Comparison of ENCODE assay signal across 16 cellular contexts in the genomic region with DNA sequence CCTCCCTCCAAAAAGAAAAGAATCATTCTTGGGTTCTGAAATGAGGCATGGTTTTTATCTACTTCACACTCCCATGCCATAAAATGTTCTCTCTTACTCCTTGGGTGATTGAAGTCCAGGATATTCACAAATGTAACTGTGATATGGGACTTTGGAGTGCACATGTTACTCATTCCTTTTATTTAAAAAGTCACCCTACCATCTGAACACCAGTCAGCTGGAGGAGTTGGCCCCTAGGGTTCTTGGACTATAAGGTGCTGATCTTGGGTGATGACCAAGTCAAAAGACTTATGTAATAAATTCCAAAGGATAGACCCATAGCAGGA.
DNase-seq lines count a peak whose midpoint lies in the region; ATAC-seq and TF ChIP-seq lines count a peak whose summit lies in the region.
"Had no signal": no experiment of that assay in that cellular context is flagged by ENCODE, and none has a peak within 500 bp of the region (broad histone marks: within the 10 kb centered on the region; RNA-seq: fewer than 3 reads in every experiment).

No MANE protein-coding gene starts in this region.

- H3K27ac ChIP-seq in mucosa of rectum (ENCODE audit: low read depth in 2 of 2, low read length in 2 of 2) = peak overlapping the region; percentile 84 to 85
- peak overlapping the region; percentile 72 to 79 (median 78) for H3K27ac ChIP-seq in transverse colon
- H3K27ac ChIP-seq: left ventricle myocardium inferior had no signal

- H3K27me3 ChIP-seq in mucosa of rectum (ENCODE audit: control insufficient read depth in 2 of 2, insufficient read depth in 2 of 2, low read length in 2 of 2) (no peaks in the 10 kb centered on the region), transverse colon (no peaks in the 10 kb centered on the region)

- peaks cover 15 to 21% of the 10 kb centered on the region in 2 donors for H3K36me3 ChIP-seq in mucosa of rectum (ENCODE audit: control insufficient read depth in 2 of 2, insufficient read depth in 2 of 2, low read length in 2 of 2)
- peaks cover 0 to 5% (median 0%) of the 10 kb centered on the region in 4 donors for H3K36me3 ChIP-seq in transverse colon
- H3K36me3 ChIP-seq: left ventricle myocardium inferior had no signal

- H3K4me1 Mint-ChIP-seq in activated T-cell treated with anti-CD3 and anti-CD28 coated beads, Interleukin-2, amount 50 U/mL, for 24 hours (ENCODE audit: low read depth) = peaks cover 13% of the 10 kb centered on the region
- H3K4me1 Mint-ChIP-seq in central memory CD8-positive, alpha-beta T cell = peaks cover 12% of the 10 kb centered on the region

- in situ Hi-C loops in transverse colon (cut with MboI; ENCODE audit: low pct_ligation_motif_present in 1 of 4, low pct_unique_long_range_greater_than_20kb in 1 of 4, low sequenced_read_pairs in 3 of 4) = no loop called here

- H3K9me3 ChIP-seq in mucosa of rectum (ENCODE audit: control insufficient read depth in 2 of 2, low read length in 2 of 2) (no peaks in the 10 kb centered on the region), transverse colon (no peaks in the 10 kb centered on the region)
- H3K9me3 ChIP-seq: left ventricle myocardium inferior had no signal

- no peak for ATAC-seq in central memory CD8-positive, alpha-beta T cell (replicated peaks; ENCODE audit: extremely low read depth, poor library complexity, severe bottlenecking)
- no peak for ATAC-seq in SK-N-SH treated with all-trans-retinoic acid at 6 μM for 48 hours

- intact Hi-C loops in transverse colon (cut with DNase I; ENCODE audit: low total_unique reads) = loop anchor here (10.0 kb wide), 1 partner anchor 88 kb away; no protein-coding TSS in a partner anchor

- no peak for TF ChIP-seq POLR2A in transverse colon (IDR thresholded peaks at IDR 0.05)

- no peak for DNase-seq in activated T-cell treated with anti-CD3 and anti-CD28 coated beads, Interleukin-2, amount 50 U/mL, for 24 hours
- no peak for DNase-seq in activated T-cell treated with anti-CD3 and anti-CD28 coated beads, Interleukin-2, amount 50 U/mL, for 48 hours
- DNase-seq in central memory CD8-positive, alpha-beta T cell (ENCODE audit: low spot score in 2 of 2) = no peak
- DNase-seq in transverse colon (no peak), SHP77 (lab: John Stamatoyannopoulos, UW) (no peak), HPDE6-E6E7 (ENCODE audit: extremely low spot score) (no peak)
- DNase-seq: activated CD4-positive, alpha-beta T cell treated with anti-CD3 and anti-CD28 coated beads for 48 hours; COR-L47; dermis blood vessel endothelial cell; HCEC 1CT; KBM-7; left ventricle myocardium inferior; NCI-H1105; stimulated activated naive CD4-positive, alpha-beta T cell had no signal

- TF ChIP-seq EP300 in transverse colon (IDR thresholded peaks at IDR 0.05; ENCODE audit: low read depth) = no peak

- no peaks in the 10 kb centered on the region for H3K27me3 Mint-ChIP-seq in activated T-cell treated with anti-CD3 and anti-CD28 coated beads, Interleukin-2, amount 50 U/mL, for 24 hours
- no peaks in the 10 kb centered on the region for H3K27me3 Mint-ChIP-seq in central memory CD8-positive, alpha-beta T cell

- peaks cover 93% of the 10 kb centered on the region for H3K36me3 Mint-ChIP-seq in activated T-cell treated with anti-CD3 and anti-CD28 coated beads, Interleukin-2, amount 50 U/mL, for 24 hours (ENCODE audit: low read depth)
- H3K36me3 Mint-ChIP-seq in central memory CD8-positive, alpha-beta T cell (ENCODE audit: insufficient read depth) = peaks cover 59% of the 10 kb centered on the region

- TF ChIP-seq CTCF in transverse colon (IDR thresholded peaks at IDR 0.05) = no peak

- no peak overlapping the region for H3K9ac ChIP-seq in mucosa of rectum (ENCODE audit: low read depth in 1 of 2, low read length in 2 of 2)

- H3K4me3 ChIP-seq in mucosa of rectum (ENCODE audit: low read length in 2 of 2) (no peak overlapping the region), transverse colon (no peak overlapping the region)
- H3K4me3 ChIP-seq: left ventricle myocardium inferior had no signal

- no peak overlapping the region for H3K4me3 Mint-ChIP-seq in activated T-cell treated with anti-CD3 and anti-CD28 coated beads, Interleukin-2, amount 50 U/mL, for 24 hours
- H3K4me3 Mint-ChIP-seq in central memory CD8-positive, alpha-beta T cell = no peak overlapping the region

- H3K27ac Mint-ChIP-seq in activated T-cell treated with anti-CD3 and anti-CD28 coated beads, Interleukin-2, amount 50 U/mL, for 24 hours = peak overlapping the region; percentile 68
- H3K27ac Mint-ChIP-seq in central memory CD8-positive, alpha-beta T cell (ENCODE audit: low read depth) = peak overlapping the region; percentile 25

- H3K9me3 Mint-ChIP-seq in activated T-cell treated with anti-CD3 and anti-CD28 coated beads, Interleukin-2, amount 50 U/mL, for 24 hours = no peaks in the 10 kb centered on the region
- H3K9me3 Mint-ChIP-seq in central memory CD8-positive, alpha-beta T cell = no peaks in the 10 kb centered on the region

- H3K4me1 ChIP-seq in mucosa of rectum (ENCODE audit: control insufficient read depth in 2 of 2, insufficient read depth in 2 of 2, low read length in 2 of 2) = peaks cover 25 to 48% of the 10 kb centered on the region in 2 donors
- H3K4me1 ChIP-seq in transverse colon = peaks cover 22 to 65% (median 40%) of the 10 kb centered on the region in 4 donors

TF ChIP-seq in SK-N-SH treated with all-trans-retinoic acid at 6 μM for 48 hours, 23 proteins besides CTCF, POLR2A, EP300 and RAD21:
- TF ChIP-seq CSDC2 (CRISPR knock-in tag; IDR thresholded peaks at IDR 0.05) = no peak
- TF ChIP-seq, protein P1, sequence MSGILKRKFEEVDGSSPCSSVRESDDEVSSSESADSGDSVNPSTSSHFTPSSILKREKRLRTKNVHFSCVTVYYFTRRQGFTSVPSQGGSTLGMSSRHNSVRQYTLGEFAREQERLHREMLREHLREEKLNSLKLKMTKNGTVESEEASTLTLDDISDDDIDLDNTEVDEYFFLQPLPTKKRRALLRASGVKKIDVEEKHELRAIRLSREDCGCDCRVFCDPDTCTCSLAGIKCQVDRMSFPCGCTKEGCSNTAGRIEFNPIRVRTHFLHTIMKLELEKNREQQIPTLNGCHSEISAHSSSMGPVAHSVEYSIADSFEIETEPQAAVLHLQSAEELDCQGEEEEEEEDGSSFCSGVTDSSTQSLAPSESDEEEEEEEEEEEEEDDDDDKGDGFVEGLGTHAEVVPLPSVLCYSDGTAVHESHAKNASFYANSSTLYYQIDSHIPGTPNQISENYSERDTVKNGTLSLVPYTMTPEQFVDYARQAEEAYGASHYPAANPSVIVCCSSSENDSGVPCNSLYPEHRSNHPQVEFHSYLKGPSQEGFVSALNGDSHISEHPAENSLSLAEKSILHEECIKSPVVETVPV (CRISPR knock-in tag; IDR thresholded peaks at IDR 0.05) = no peak
- no peak for TF ChIP-seq GLIS3 (CRISPR knock-in tag; IDR thresholded peaks at IDR 0.05)
- TF ChIP-seq PPARA (CRISPR knock-in tag; IDR thresholded peaks at IDR 0.05; ENCODE audit: borderline replicate concordance) = no peak
- no peak for TF ChIP-seq SNAI2 (CRISPR knock-in tag; IDR thresholded peaks at IDR 0.05)
- TF ChIP-seq, protein P2, sequence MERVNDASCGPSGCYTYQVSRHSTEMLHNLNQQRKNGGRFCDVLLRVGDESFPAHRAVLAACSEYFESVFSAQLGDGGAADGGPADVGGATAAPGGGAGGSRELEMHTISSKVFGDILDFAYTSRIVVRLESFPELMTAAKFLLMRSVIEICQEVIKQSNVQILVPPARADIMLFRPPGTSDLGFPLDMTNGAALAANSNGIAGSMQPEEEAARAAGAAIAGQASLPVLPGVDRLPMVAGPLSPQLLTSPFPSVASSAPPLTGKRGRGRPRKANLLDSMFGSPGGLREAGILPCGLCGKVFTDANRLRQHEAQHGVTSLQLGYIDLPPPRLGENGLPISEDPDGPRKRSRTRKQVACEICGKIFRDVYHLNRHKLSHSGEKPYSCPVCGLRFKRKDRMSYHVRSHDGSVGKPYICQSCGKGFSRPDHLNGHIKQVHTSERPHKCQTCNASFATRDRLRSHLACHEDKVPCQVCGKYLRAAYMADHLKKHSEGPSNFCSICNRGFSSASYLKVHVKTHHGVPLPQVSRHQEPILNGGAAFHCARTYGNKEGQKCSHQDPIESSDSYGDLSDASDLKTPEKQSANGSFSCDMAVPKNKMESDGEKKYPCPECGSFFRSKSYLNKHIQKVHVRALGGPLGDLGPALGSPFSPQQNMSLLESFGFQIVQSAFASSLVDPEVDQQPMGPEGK (CRISPR knock-in tag; IDR thresholded peaks at IDR 0.05; ENCODE audit: borderline replicate concordance) = no peak
- TF ChIP-seq, protein P3, sequence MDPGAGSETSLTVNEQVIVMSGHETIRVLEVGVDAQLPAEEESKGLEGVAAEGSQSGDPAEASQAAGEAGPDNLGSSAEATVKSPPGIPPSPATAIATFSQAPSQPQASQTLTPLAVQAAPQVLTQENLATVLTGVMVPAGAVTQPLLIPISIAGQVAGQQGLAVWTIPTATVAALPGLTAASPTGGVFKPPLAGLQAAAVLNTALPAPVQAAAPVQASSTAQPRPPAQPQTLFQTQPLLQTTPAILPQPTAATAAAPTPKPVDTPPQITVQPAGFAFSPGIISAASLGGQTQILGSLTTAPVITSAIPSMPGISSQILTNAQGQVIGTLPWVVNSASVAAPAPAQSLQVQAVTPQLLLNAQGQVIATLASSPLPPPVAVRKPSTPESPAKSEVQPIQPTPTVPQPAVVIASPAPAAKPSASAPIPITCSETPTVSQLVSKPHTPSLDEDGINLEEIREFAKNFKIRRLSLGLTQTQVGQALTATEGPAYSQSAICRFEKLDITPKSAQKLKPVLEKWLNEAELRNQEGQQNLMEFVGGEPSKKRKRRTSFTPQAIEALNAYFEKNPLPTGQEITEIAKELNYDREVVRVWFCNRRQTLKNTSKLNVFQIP (CRISPR knock-in tag; IDR thresholded peaks at IDR 0.05; ENCODE audit: borderline replicate concordance, low read depth) = no peak
